ENCODE assay signal across 22 cellular contexts in genomic region chr2:24365826-24366225, GRCh38. TPM values are rescaled to one million over a fixed set of nuclear protein-coding genes. Genes with fewer than 3 reads are reported as not detected.
DNase-seq lines count a peak whose midpoint lies in the region; ATAC-seq and TF ChIP-seq lines count a peak whose summit lies in the region.
"Had no signal": no experiment of that assay in that cellular context is flagged by ENCODE, and none has a peak within 500 bp of the region (broad histone marks: within the 10 kb centered on the region; RNA-seq: fewer than 3 reads in every experiment).

No MANE protein-coding gene starts in this region.

- ATAC-seq in lower lobe of right lung, result no peak
- no peak for ATAC-seq in foreskin keratinocyte
- ATAC-seq in HG03280 (IDR thresholded peaks at IDR 0.05; ENCODE audit: unreplicated experiment), result no peak
- no peak for ATAC-seq in HG03175 (IDR thresholded peaks at IDR 0.05; ENCODE audit: unreplicated experiment)
- ATAC-seq: T-cell had no signal

- peak overlapping the region; percentile 9 for H3K9ac ChIP-seq in adipocyte (ENCODE audit: low read length)
- H3K9ac ChIP-seq in subcutaneous abdominal adipose tissue (ENCODE audit: low read length in 5 of 5), result peak overlapping the region in 1 of 5 donors; percentile 60
- H3K9ac ChIP-seq: BLaER1, KMS-11 had no signal

- H3K9me3 ChIP-seq in adipocyte (ENCODE audit: control insufficient read depth, low read length), result no peaks in the 10 kb centered on the region
- H3K9me3 ChIP-seq in lower lobe of right lung, result no peaks in the 10 kb centered on the region
- no peaks in the 10 kb centered on the region for H3K9me3 ChIP-seq in subcutaneous abdominal adipose tissue (ENCODE audit: control insufficient read depth in 5 of 5, low read length in 5 of 5)
- H3K9me3 ChIP-seq: BLaER1, Caco-2, tibial nerve had no signal

- intact Hi-C loops in lower lobe of right lung (cut with DNase I), result no loop called here

- H3K27me3 ChIP-seq in adipocyte (replicated peaks; ENCODE audit: control insufficient read depth, insufficient read depth, low read length) (no peaks in the 10 kb centered on the region), lower lobe of right lung (ENCODE audit: low read depth) (no peaks in the 10 kb centered on the region), subcutaneous abdominal adipose tissue (ENCODE audit: control insufficient read depth in 5 of 5, insufficient read depth in 4 of 5, low read length in 5 of 5) (no peaks in the 10 kb centered on the region), foreskin keratinocyte (no peaks in the 10 kb centered on the region)
- H3K27me3 ChIP-seq: BLaER1, tibial nerve had no signal

- H3K4me3 ChIP-seq in adipocyte (ENCODE audit: low read length) (no peak overlapping the region), lower lobe of right lung (no peak overlapping the region), subcutaneous abdominal adipose tissue (ENCODE audit: low read depth in 1 of 5, low read length in 5 of 5) (no peak overlapping the region)
- H3K4me3 ChIP-seq: BLaER1, tibial nerve had no signal

- H3K4me1 ChIP-seq in adipocyte (ENCODE audit: control insufficient read depth, insufficient read depth, low read length), result peaks cover 18% of the 10 kb centered on the region
- H3K4me1 ChIP-seq in lower lobe of right lung, result peaks cover 24% of the 10 kb centered on the region
- H3K4me1 ChIP-seq in subcutaneous abdominal adipose tissue (ENCODE audit: control insufficient read depth in 5 of 5, insufficient read depth in 5 of 5, low read length in 5 of 5), result peaks cover 6 to 23% (median 21%) of the 10 kb centered on the region in 5 donors
- H3K4me1 ChIP-seq in foreskin keratinocyte, result no peaks in the 10 kb centered on the region

- no peak for TF ChIP-seq CTCF in lower lobe of right lung (IDR thresholded peaks at IDR 0.05)
- TF ChIP-seq CTCF in foreskin keratinocyte (conservative IDR thresholded peaks at IDR 0.05), result no peak

- H3K36me3 ChIP-seq in adipocyte (ENCODE audit: control insufficient read depth, insufficient read depth, low read length, severe bottlenecking), result no peaks in the 10 kb centered on the region
- no peaks in the 10 kb centered on the region for H3K36me3 ChIP-seq in lower lobe of right lung
- no peaks in the 10 kb centered on the region for H3K36me3 ChIP-seq in subcutaneous abdominal adipose tissue (ENCODE audit: control insufficient read depth in 5 of 5, insufficient read depth in 5 of 5, low read length in 5 of 5)
- H3K36me3 ChIP-seq: BLaER1, tibial nerve had no signal

- H3K27ac ChIP-seq in lower lobe of right lung (peak overlapping the region; percentile 62), subcutaneous abdominal adipose tissue (ENCODE audit: low read depth, low read length) (peak overlapping the region; percentile 80), foreskin keratinocyte (no peak overlapping the region)
- H3K27ac ChIP-seq: BLaER1, KMS-11 had no signal

- DNase-seq in NCI-H2196 (lab: John Stamatoyannopoulos, UW; ENCODE audit: unreplicated experiment) (peak; percentile 14), NCI-H2196 treated with DMSO at 0.1 percent for 48 hours (lab: John Stamatoyannopoulos, UW; ENCODE audit: unreplicated experiment) (no peak), adipocyte (ENCODE audit: low read depth) (no peak), lower lobe of right lung (no peak), foreskin keratinocyte (no peak)
- DNase-seq: activated CD4-positive, alpha-beta T cell treated with anti-CD3 and anti-CD28 coated beads, Interleukin-2, amount 10 ng/mL, durations not matched to agents 7 days and 5 days; activated naive CD8-positive, alpha-beta T cell treated with anti-CD3 and anti-CD28 coated beads, Interleukin-2, amount 10 ng/mL, durations not matched to agents 7 days and 5 days; Caco-2; DND-41; NCI-H1930; NCI-H82; nephron progenitor cell; SIG-M5; stimulated activated CD4-positive, alpha-beta T cell treated with anti-CD3 and anti-CD28 coated beads, Interleukin-2, amount 100 ng/mL, for 24 hours; stimulated activated naive CD4-positive, alpha-beta T cell; T-cell had no signal

RNA-seq across cellular contexts. Expression of gene ITSN2, which starts 5.5 kb away (rescaled TPM):
- total RNA-seq in lower lobe of right lung (92.8 TPM), foreskin keratinocyte (23.6 and 24.0 TPM in 2 replicates)
- 6.8 and 7.5 TPM in 2 replicates for polyA plus RNA-seq in foreskin keratinocyte
